In genomic region chr12:124686885-124687694, GRCh38 we compare ENCODE assay signal across 11 cellular contexts.
A peak's percentile ranks its signal among the peaks of the same experiment; 100 is the strongest.
DNase-seq lines count a peak whose midpoint lies in the region; ATAC-seq and TF ChIP-seq lines count a peak whose summit lies in the region.
"Had no signal": no experiment of that assay in that cellular context is flagged by ENCODE, and none has a peak within 500 bp of the region (broad histone marks: within the 10 kb centered on the region; RNA-seq: fewer than 3 reads in every experiment).

No MANE protein-coding gene starts in this region.

- 87% methylated on average over 10 of the region's 10 CpGs for WGBS in esophagus muscularis mucosa
- WGBS in sigmoid colon, 2 donors = 75 to 91% methylated on average over 10 of the region's 10 CpGs

- TF ChIP-seq POLR2A in esophagus muscularis mucosa (IDR thresholded peaks at IDR 0.05; ENCODE audit: low read depth) = no peak
- TF ChIP-seq POLR2A in sigmoid colon (IDR thresholded peaks at IDR 0.05) = no peak

- TF ChIP-seq CTCF in DND-41 (IDR thresholded peaks at IDR 0.05; ENCODE audit: borderline replicate concordance, extremely low read depth, low read length, poor library complexity, severe bottlenecking) = no peak
- no peak for TF ChIP-seq CTCF in esophagus muscularis mucosa (IDR thresholded peaks at IDR 0.05)
- no peak for TF ChIP-seq CTCF in sigmoid colon (IDR thresholded peaks at IDR 0.05)

- DNase-seq in DND-41 (peak; percentile 87), T-helper 17 cell (no peak), esophagus muscularis mucosa (ENCODE audit: extremely low spot score) (no peak), sigmoid colon (no peak), DMS153 (lab: John Stamatoyannopoulos, UW) (no peak)
- no peak for DNase-seq in effector CD8-positive, alpha-beta T cell (lab: John Stamatoyannopoulos, UW)
- DNase-seq: DMS79 had no signal

- H4K20me1 ChIP-seq in DND-41 (ENCODE audit: insufficient read depth, low read length) = no peaks in the 10 kb centered on the region

- intact Hi-C loops in esophagus muscularis mucosa (cut with DNase I) = loop anchor here (10.0 kb wide), 1 partner anchor 58 kb away; no protein-coding TSS in a partner anchor
- intact Hi-C loops in sigmoid colon (cut with DNase I) = loop anchor here (5.0 kb wide), 1 partner anchor 70 kb away; no protein-coding TSS in a partner anchor

- no peaks in the 10 kb centered on the region for H3K27me3 ChIP-seq in DND-41 (ENCODE audit: insufficient read depth, low read length, poor library complexity)
- no peaks in the 10 kb centered on the region for H3K27me3 ChIP-seq in esophagus muscularis mucosa
- H3K27me3 ChIP-seq in sigmoid colon = no peaks in the 10 kb centered on the region

- peak overlapping the region; percentile 76 for H3K4me2 ChIP-seq in DND-41 (ENCODE audit: insufficient read depth, low read length)

- TF ChIP-seq EP300 in esophagus muscularis mucosa (IDR thresholded peaks at IDR 0.05) (no peak), sigmoid colon (IDR thresholded peaks at IDR 0.05) (no peak)

- H2AFZ ChIP-seq in DND-41 (ENCODE audit: low read depth, low read length) = peak overlapping the region; percentile 77

- peak overlapping the region in 1 of 2 experiments; percentile 58; a peak in 3 of 4 replicates for H3K4me3 ChIP-seq in DND-41 (ENCODE audit: low read depth in 1 of 2, low read length in 2 of 2)
- H3K4me3 ChIP-seq in esophagus muscularis mucosa = no peak overlapping the region
- no peak overlapping the region for H3K4me3 ChIP-seq in sigmoid colon

- peaks cover 25% of the 10 kb centered on the region for H3K27me3 Mint-ChIP-seq in T-helper 17 cell

- H3K27ac ChIP-seq in DND-41 (ENCODE audit: low read length) (peak overlapping the region; percentile 96), esophagus muscularis mucosa (replicated peaks in 1 of 4) (peak overlapping the region; percentile 87 to 92 (median 90)), sigmoid colon (peak overlapping the region; percentile 87 to 93 (median 88))

- H3K9me3 ChIP-seq in DND-41 (ENCODE audit: insufficient read depth, low read length, severe bottlenecking) = peaks cover under 1% of the 10 kb centered on the region
- no peaks in the 10 kb centered on the region for H3K9me3 ChIP-seq in T-helper 17 cell (ENCODE audit: control insufficient read depth, low read length, poor library complexity, severe bottlenecking)
- H3K9me3 ChIP-seq in esophagus muscularis mucosa = peaks cover 0 to 3% (median 1%) of the 10 kb centered on the region in 4 donors
- H3K9me3 ChIP-seq in sigmoid colon = no peaks in the 10 kb centered on the region

- H3K4me3 Mint-ChIP-seq in T-helper 17 cell = peak overlapping the region; percentile 63
- H3K4me3 Mint-ChIP-seq: stimulated activated memory B cell treated with anti-CD40 and anti-IgM and Interleukin-4, amounts not matched to agents 10 μg/mL and 1 μg/mL and 100 μg/mL, for 72 hours had no signal

- H3K27ac Mint-ChIP-seq in T-helper 17 cell = peak overlapping the region; percentile 82
- H3K27ac Mint-ChIP-seq: activated T-helper 2 cell treated with anti-CD3 and anti-CD28 coated beads, Interferon-gamma antibody, Interleukin-2, Interleukin-4, amounts not matched to agents 10 μg/mL and 5 μg/mL and 100 μg/mL, durations not matched to agents 14 hours and 24 hours and 36 hours; stimulated activated memory B cell treated with anti-CD40 and anti-IgM and Interleukin-4, amounts not matched to agents 10 μg/mL and 1 μg/mL and 100 μg/mL, for 72 hours had no signal

- ATAC-seq in DND-41 (ENCODE audit: insufficient read depth, low read depth) (peak; percentile 82), T-helper 17 cell (no peak), GM19455 (IDR thresholded peaks at IDR 0.05; ENCODE audit: unreplicated experiment) (no peak), GM18873 (IDR thresholded peaks at IDR 0.05; ENCODE audit: low FRiP score, unreplicated experiment) (no peak)
- ATAC-seq: stimulated activated memory B cell treated with anti-CD40 and anti-IgM and Interleukin-4, amounts not matched to agents 10 μg/mL and 1 μg/mL and 100 μg/mL, for 72 hours had no signal

- H3K79me2 ChIP-seq in DND-41 (ENCODE audit: insufficient read depth, low read length) = no peaks in the 10 kb centered on the region

- H3K9ac ChIP-seq in DND-41 (ENCODE audit: low read depth, low read length) = peak overlapping the region; percentile 60

- H3K4me1 ChIP-seq in DND-41 (ENCODE audit: insufficient read depth, low read length) (peaks cover 42% of the 10 kb centered on the region), esophagus muscularis mucosa (peaks cover 49 to 66% (median 63%) of the 10 kb centered on the region in 4 donors), sigmoid colon (peaks cover 0 to 64% (median 48%) of the 10 kb centered on the region in 4 donors)

- H3K4me1 Mint-ChIP-seq in T-helper 17 cell = peaks cover 18% of the 10 kb centered on the region

- peaks cover 8% of the 10 kb centered on the region for H3K36me3 Mint-ChIP-seq in T-helper 17 cell (ENCODE audit: low read depth)

- H3K36me3 ChIP-seq in DND-41 (ENCODE audit: insufficient read depth, low read length) (no peaks in the 10 kb centered on the region), esophagus muscularis mucosa (no peaks in the 10 kb centered on the region), sigmoid colon (no peaks in the 10 kb centered on the region)
